16 cellular contexts compared by ENCODE assay signal in genomic region chr12:93115646-93116045, GRCh38.
DNase-seq lines count a peak whose midpoint lies in the region; ATAC-seq, FAIRE-seq and TF ChIP-seq lines count a peak whose summit lies in the region.
"Had no signal": no experiment of that assay in that cellular context is flagged by ENCODE, and none has a peak within 500 bp of the region (broad histone marks: within the 10 kb centered on the region; RNA-seq: fewer than 3 reads in every experiment).

No MANE protein-coding gene starts in this region.

- no peak for TF ChIP-seq RAD21 in K562 (CRISPR knock-in tag; conservative IDR thresholded peaks at IDR 0.05 in 1 of 2, IDR thresholded peaks at IDR 0.05 in 1 of 2)

- H3K9me3 ChIP-seq in K562 (replicated peaks; ENCODE audit: control insufficient read depth, insufficient read depth, low read depth, low read length) (peaks cover 4% of the 10 kb centered on the region; the same call in 1 of the 2 replicates), skeletal muscle tissue (ENCODE audit: control insufficient read depth in 3 of 3, low read length in 3 of 3) (no peaks in the 10 kb centered on the region), MM.1S (replicated peaks; ENCODE audit: insufficient read depth, low read length) (no peaks in the 10 kb centered on the region)

- H3K79me2 ChIP-seq in K562 (ENCODE audit: control insufficient read depth, insufficient read depth, low read length): no peaks in the 10 kb centered on the region
- no peaks in the 10 kb centered on the region for H3K79me2 ChIP-seq in MM.1S (ENCODE audit: low read length)

- intact Hi-C loops in K562 (cut with micrococcal nuclease): loop anchor here (2.0 kb wide), 1 partner anchor 63 kb away; no protein-coding TSS in a partner anchor
- intact Hi-C loops in left cardiac atrium (cut with DNase I): no loop called here

- H3K27me3 ChIP-seq in K562 (ENCODE audit: control insufficient read depth in 2 of 2, insufficient read depth in 2 of 2, low read length in 2 of 2) (no peaks in the 10 kb centered on the region), skeletal muscle tissue (ENCODE audit: control insufficient read depth in 3 of 3, insufficient read depth in 3 of 3, low read length in 3 of 3) (no peaks in the 10 kb centered on the region), MM.1S (replicated peaks; ENCODE audit: insufficient read depth, low read length) (no peaks in the 10 kb centered on the region)

- peak; percentile 48 for ATAC-seq in K562
- peak; percentile 25 to 56 for ATAC-seq in left cardiac atrium
- ATAC-seq in GM18858 (IDR thresholded peaks at IDR 0.05; ENCODE audit: unreplicated experiment): no peak
- ATAC-seq: stimulated activated naive CD8-positive, alpha-beta T cell treated with anti-CD3 and anti-CD28 coated beads, Interleukin-15, amount 100 ng/mL, for 72 hours had no signal

- no peak overlapping the region for H3K4me3 ChIP-seq in K562
- peak overlapping the region in 1 of 3 donors; percentile 32 for H3K4me3 ChIP-seq in skeletal muscle tissue (ENCODE audit: low read length in 3 of 3)
- no peak overlapping the region for H3K4me3 ChIP-seq in MM.1S (ENCODE audit: low read length)

- peak overlapping the region; percentile 49 for H3K27ac ChIP-seq in K562 (ENCODE audit: extremely low read depth, low read depth, low read length)
- H3K27ac ChIP-seq in skeletal muscle tissue (ENCODE audit: low read depth, low read length): peak overlapping the region; percentile 54
- no peak overlapping the region for H3K27ac ChIP-seq in MM.1S (ENCODE audit: low read length)

- TF ChIP-seq POLR2A in K562 (conservative IDR thresholded peaks at IDR 0.05): no peak

- no peak for TF ChIP-seq EP300 in K562 (IDR thresholded peaks at IDR 0.05; ENCODE audit: low read length)

- POLR2A ChIA-PET in K562 (lab: Yijun Ruan, JAX): interaction anchor here (0.8 to 2.0 kb wide), 8 partner anchors 15 to 268 kb away, joined by 3 to 9 read pairs (median 3); partner anchors contain the start of gene EEA1

- no peaks in the 10 kb centered on the region for H3K36me3 ChIP-seq in K562 (ENCODE audit: control insufficient read depth, insufficient read depth, low read length)
- no peaks in the 10 kb centered on the region for H3K36me3 ChIP-seq in skeletal muscle tissue (ENCODE audit: control insufficient read depth in 3 of 3, insufficient read depth in 3 of 3, low read length in 3 of 3)
- no peaks in the 10 kb centered on the region for H3K36me3 ChIP-seq in MM.1S (replicated peaks; ENCODE audit: insufficient read depth, low read length)

- in situ Hi-C loops in K562 (cut with MboI): no loop called here

- peak overlapping the region; percentile 62 for H3K4me2 ChIP-seq in K562 (ENCODE audit: insufficient read depth, low read length)
- no peak overlapping the region for H3K4me2 ChIP-seq in MM.1S (ENCODE audit: low read depth, low read length)

- CTCF ChIA-PET in K562 (lab: Yijun Ruan, JAX; ENCODE audit: low intra/inter-chr PET ratio): no interaction called here

- no peak for TF ChIP-seq CTCF in K562 (IDR thresholded peaks at IDR 0.05 in 2 of 3, conservative IDR thresholded peaks at IDR 0.05 in 1 of 3; ENCODE audit: insufficient read depth in 2 of 3, low read depth in 1 of 3, low read length in 3 of 3)
- TF ChIP-seq CTCF in MM.1S (IDR thresholded peaks at IDR 0.05; ENCODE audit: low read length): no peak

- H3F3A ChIP-seq in MM.1S (ENCODE audit: insufficient read depth, low read length): no peaks in the 10 kb centered on the region

- H3K9me1 ChIP-seq in K562 (ENCODE audit: control insufficient read depth, insufficient read depth, low read length): no peaks in the 10 kb centered on the region

- H3K4me1 ChIP-seq in K562 (replicated peaks in 1 of 2; ENCODE audit: control insufficient read depth in 2 of 2, insufficient read depth in 2 of 2, low read length in 2 of 2) (peaks cover 12 to 23% of the 10 kb centered on the region in 2 experiments; a peak in 4 of 5 replicates), skeletal muscle tissue (ENCODE audit: control insufficient read depth in 3 of 3, insufficient read depth in 3 of 3, low read length in 3 of 3) (peaks cover 10 to 21% (median 11%) of the 10 kb centered on the region in 3 donors), MM.1S (ENCODE audit: low read length) (no peaks in the 10 kb centered on the region)

- H3K9ac ChIP-seq in K562 (ENCODE audit: insufficient read depth in 1 of 2, low read depth in 2 of 2, low read length in 2 of 2) (peak overlapping the region; percentile 24 to 62; a peak in 2 of 4 replicates), skeletal muscle tissue (ENCODE audit: low read depth in 1 of 3, low read length in 3 of 3) (peak overlapping the region in 1 of 3 donors; percentile 40), MM.1S (ENCODE audit: low read length) (no peak overlapping the region)

- no peaks in the 10 kb centered on the region for H3K9me2 ChIP-seq in MM.1S (replicated peaks; ENCODE audit: insufficient read depth, low read length)

- H4K20me1 ChIP-seq in K562 (replicated peaks; ENCODE audit: control insufficient read depth, insufficient read depth, low read length) (no peaks in the 10 kb centered on the region), MM.1S (ENCODE audit: insufficient read depth, low read length) (no peaks in the 10 kb centered on the region)

- H2AFZ ChIP-seq in K562 (ENCODE audit: low read depth, low read length): peak overlapping the region; percentile 73
- H2AFZ ChIP-seq in MM.1S (ENCODE audit: low read length): no peak overlapping the region

- no peak for FAIRE-seq in K562 (lab: Jason Lieb, UNC)

- BruUV-seq in K562 (replicated peaks; lab: Mats Ljungman, UMichigan): no TSS peak

- DNase-seq in EH (ENCODE audit: low read depth) (peak; percentile 44), K562 (ENCODE audit: extremely low read depth in 1 of 4, low spot score in 3 of 4) (peak in 1 of 4 experiments; percentile 24), left cardiac atrium (peak; percentile 51), SKM-1 treated with dmso at 0.1 percent for 144 hours (lab: John Stamatoyannopoulos, UW; ENCODE audit: unreplicated experiment) (no peak), MM.1S (no peak)
- DNase-seq: activated CD4-positive, alpha-beta T cell treated with anti-CD3 and anti-CD28 coated beads, Interleukin-2, amount 10 ng/mL, durations not matched to agents 24 days and 14 days; activated naive CD4-positive, alpha-beta T cell; anterior cingulate cortex; Calu3; GF-D8; glutamatergic neuron; NCI-H2081 treated with DMSO at 0.1 percent for 48 hours; NCI-H526 treated with DMSO at 0.1 percent for 48 hours; stimulated activated naive CD8-positive, alpha-beta T cell treated with anti-CD3 and anti-CD28 coated beads, Interleukin-15, amount 100 ng/mL, for 72 hours had no signal

- WGBS in K562 (ENCODE audit: insufficient coverage, low coverage, missing lambda C conversion rate): 47% methylated on average over 4 of the region's 4 CpGs

TF ChIP-seq in K562, 482 proteins besides CTCF, POLR2A, EP300 and RAD21 (continues in another document):
- TF ChIP-seq E2F3 (CRISPR knock-in tag; IDR thresholded peaks at IDR 0.05) (no peak), GATAD2A (IDR thresholded peaks at IDR 0.05) (no peak), CEBPB (tag; IDR thresholded peaks at IDR 0.05) (no peak), MBD2 (IDR thresholded peaks at IDR 0.05; ENCODE audit: borderline replicate concordance, low read depth) (no peak)

Comparison
In these comparisons a context has a peak if more than half of its experiments do, and no peak if none do; other contexts are left out.
1. DNase-seq: peak in EH (single experiment) and left cardiac atrium (single experiment); none in SKM-1 treated with dmso at 0.1 percent for 144 hours (single experiment) and MM.1S (single experiment).